Comparison of ENCODE assay signal across 8 cellular contexts in the genomic region with DNA sequence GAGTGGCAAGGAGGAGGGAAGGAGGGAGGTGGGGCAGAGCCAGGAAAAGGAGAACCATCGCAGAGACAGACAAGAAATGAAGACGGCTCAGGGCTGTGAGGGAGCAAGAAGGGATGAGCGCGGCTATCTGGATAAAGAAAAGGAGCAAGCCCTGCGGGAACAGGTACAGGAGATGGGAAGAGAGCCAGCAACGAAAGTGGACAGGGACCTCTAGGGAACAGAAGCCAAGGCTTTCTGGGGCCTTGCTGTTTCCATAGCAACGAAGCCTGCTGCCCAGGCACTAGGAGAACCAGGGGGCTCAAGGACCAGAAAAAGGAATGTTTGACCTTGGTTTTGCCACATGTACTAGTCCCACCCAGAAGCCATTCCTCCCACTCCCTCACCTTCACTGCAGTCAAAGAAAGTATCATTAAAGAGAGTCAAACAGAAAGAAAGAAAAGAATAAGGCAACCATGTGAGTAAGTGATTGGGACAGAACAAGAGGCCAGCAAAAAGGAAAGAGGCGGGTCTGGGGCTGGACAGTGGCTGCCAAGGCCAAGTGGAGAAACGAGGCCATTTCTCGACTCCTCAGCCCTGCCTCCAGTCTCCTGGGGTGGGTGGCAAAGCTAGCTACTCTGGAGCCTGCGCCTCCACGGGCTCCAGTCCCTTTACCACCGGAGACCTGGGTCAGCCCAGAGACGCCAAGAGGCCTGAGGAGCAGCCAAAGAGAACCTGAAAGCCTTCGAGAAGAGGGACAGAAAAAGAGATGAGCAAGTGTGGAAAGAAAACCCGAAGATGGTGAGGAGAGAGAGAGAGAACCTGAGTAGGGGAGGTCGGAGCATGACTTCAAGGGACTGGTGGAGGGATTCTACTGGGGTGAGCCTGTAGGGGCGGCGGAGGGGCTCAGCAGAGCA. TPM values are rescaled to one million over a fixed set of nuclear protein-coding genes. Genes with fewer than 3 reads are reported as not detected.
DNase-seq lines count a peak whose midpoint lies in the region; ATAC-seq, FAIRE-seq and TF ChIP-seq lines count a peak whose summit lies in the region.

No MANE protein-coding gene starts in this region.

- H3K27me3 ChIP-seq in neural cell (ENCODE audit: insufficient read depth, low read depth, low read length) = no peaks in the 10 kb centered on the region

- H3K9me3 ChIP-seq in A549 (no peaks in the 10 kb centered on the region), neural cell (ENCODE audit: low read length) (no peaks in the 10 kb centered on the region)

- CTCF ChIA-PET in A549 (lab: Yijun Ruan, JAX) = interaction anchor here (0.7 to 5.4 kb wide), 58 partner anchors 9 to 417 kb away, joined by 3 to 88 read pairs (median 5); a partner anchor contains a TSS

- TF ChIP-seq EP300 in A549 (IDR thresholded peaks at IDR 0.05) (no peak), Ishikawa (IDR thresholded peaks at IDR 0.05; ENCODE audit: borderline replicate concordance) (no peak), neural cell (conservative IDR thresholded peaks at IDR 0.05; ENCODE audit: poor library complexity, severe bottlenecking) (no peak)

- H3K36me3 Mint-ChIP-seq in endothelial cell (ENCODE audit: low read depth, unreplicated experiment) = peaks cover 8% of the 10 kb centered on the region

- peak in 1 of 2 experiments; percentile 25; a peak in 3 of 6 replicates for ATAC-seq in A549
- no peak for ATAC-seq in stimulated activated naive CD8-positive, alpha-beta T cell treated with anti-CD3 and anti-CD28 coated beads, Interleukin-15, amount 100 ng/mL, for 72 hours

- H3K4me3 ChIP-seq in A549 (no peak overlapping the region), neural cell (ENCODE audit: low read length) (peak overlapping the region; percentile 59)

- no peak for TF ChIP-seq POLR2A in A549 (IDR thresholded peaks at IDR 0.05; ENCODE audit: low read length)

- H3K79me2 ChIP-seq in neural cell (replicated peaks; ENCODE audit: insufficient read depth, low read length) = no peaks in the 10 kb centered on the region

- TF ChIP-seq RAD21 in A549 (conservative IDR thresholded peaks at IDR 0.05 in 1 of 2, IDR thresholded peaks at IDR 0.05 in 1 of 2) (no peak), Ishikawa (IDR thresholded peaks at IDR 0.05; ENCODE audit: low read depth) (no peak), neural cell (conservative IDR thresholded peaks at IDR 0.05) (no peak)

- FAIRE-seq in A549 (lab: Jason Lieb, UNC) = no peak
- FAIRE-seq in RCC 7860 (lab: Jason Lieb, UNC) = no peak

- no peaks in the 10 kb centered on the region for H3K9me2 ChIP-seq in neural cell (ENCODE audit: insufficient read depth, low read length)

- no peak overlapping the region for H2AFZ ChIP-seq in neural cell (ENCODE audit: low read depth, low read length)

- no peaks in the 10 kb centered on the region for H4K20me1 ChIP-seq in neural cell (ENCODE audit: insufficient read depth)

- no peak overlapping the region for H3K27ac Mint-ChIP-seq in endothelial cell (ENCODE audit: unreplicated experiment)
- H3K27ac Mint-ChIP-seq in stimulated activated naive CD8-positive, alpha-beta T cell treated with anti-CD3 and anti-CD28 coated beads, Interleukin-15, amount 100 ng/mL, for 72 hours = peak overlapping the region in 1 of 2 donors; percentile 9

- POLR2A ChIA-PET in A549 (lab: Yijun Ruan, JAX) = interaction anchor here (0.9 to 1.1 kb wide), 2 partner anchors 17 to 37 kb away, joined by 3 read pairs; no protein-coding TSS in a partner anchor

- WGBS in A549 (ENCODE audit: missing lambda C conversion rate) = 50% methylated on average over 19 of the region's 19 CpGs

- H3K27me3 Mint-ChIP-seq in endothelial cell (ENCODE audit: unreplicated experiment) = peaks cover 2% of the 10 kb centered on the region
- peaks cover 19% of the 10 kb centered on the region for H3K27me3 Mint-ChIP-seq in stimulated activated naive CD8-positive, alpha-beta T cell treated with anti-CD3 and anti-CD28 coated beads, Interleukin-15, amount 100 ng/mL, for 72 hours

- peak overlapping the region; percentile 91 for H3K4me3 Mint-ChIP-seq in endothelial cell (ENCODE audit: unreplicated experiment)
- H3K4me3 Mint-ChIP-seq in stimulated activated naive CD8-positive, alpha-beta T cell treated with anti-CD3 and anti-CD28 coated beads, Interleukin-15, amount 100 ng/mL, for 72 hours = no peak overlapping the region

- no peaks in the 10 kb centered on the region for H3F3A ChIP-seq in neural cell (ENCODE audit: insufficient read depth, low read length, poor library complexity, severe bottlenecking)

- DNase-seq in A549 (ENCODE audit: low read depth in 1 of 2, low spot score in 1 of 2) (no peak), endothelial cell (ENCODE audit: low spot score) (no peak), cortex of kidney (lab: John Stamatoyannopoulos, UW) (no peak), NCI-H345 (lab: John Stamatoyannopoulos, UW) (no peak), RCC 7860 (ENCODE audit: low spot score) (no peak)
- DNase-seq in stimulated activated naive CD8-positive, alpha-beta T cell treated with anti-CD3 and anti-CD28 coated beads, Interleukin-15, amount 100 ng/mL, for 72 hours = no peak

- peaks cover 23% of the 10 kb centered on the region for H3K4me1 Mint-ChIP-seq in endothelial cell (ENCODE audit: unreplicated experiment)
- H3K4me1 Mint-ChIP-seq in stimulated activated naive CD8-positive, alpha-beta T cell treated with anti-CD3 and anti-CD28 coated beads, Interleukin-15, amount 100 ng/mL, for 72 hours = peaks cover 25% of the 10 kb centered on the region

- H3K4me2 ChIP-seq in A549 (peak overlapping the region; percentile 54; the same call in 2 of the 3 replicates), neural cell (ENCODE audit: low read length) (no peak overlapping the region)

- no peak overlapping the region for H3K27ac ChIP-seq in A549
- H3K27ac ChIP-seq in neural cell (ENCODE audit: low read length) = peak overlapping the region; percentile 74

- peak overlapping the region; percentile 39 for H3K9ac ChIP-seq in neural cell (ENCODE audit: low read length)

- TF ChIP-seq CTCF in A549 (IDR thresholded peaks at IDR 0.05) (no peak), endothelial cell (IDR thresholded peaks at IDR 0.05; ENCODE audit: unreplicated experiment) (no peak), neural cell (IDR thresholded peaks at IDR 0.05; ENCODE audit: poor library complexity, severe bottlenecking) (no peak)

- no peaks in the 10 kb centered on the region for H3K36me3 ChIP-seq in neural cell (ENCODE audit: insufficient read depth, low read length)

- no peaks in the 10 kb centered on the region for H3K9me3 Mint-ChIP-seq in endothelial cell (ENCODE audit: unreplicated experiment)
- H3K9me3 Mint-ChIP-seq in stimulated activated naive CD8-positive, alpha-beta T cell treated with anti-CD3 and anti-CD28 coated beads, Interleukin-15, amount 100 ng/mL, for 72 hours = no peaks in the 10 kb centered on the region

- H3K4me1 ChIP-seq in A549 = no peaks in the 10 kb centered on the region

TF ChIP-seq in A549, 52 proteins besides CTCF, POLR2A, EP300 and RAD21 (continues in another document):
- TF ChIP-seq, protein P1, sequence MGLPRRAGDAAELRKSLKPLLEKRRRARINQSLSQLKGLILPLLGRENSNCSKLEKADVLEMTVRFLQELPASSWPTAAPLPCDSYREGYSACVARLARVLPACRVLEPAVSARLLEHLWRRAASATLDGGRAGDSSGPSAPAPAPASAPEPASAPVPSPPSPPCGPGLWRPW (IDR thresholded peaks at IDR 0.05) = no peak
- TF ChIP-seq NPAS2 (CRISPR knock-in tag; IDR thresholded peaks at IDR 0.05; ENCODE audit: borderline replicate concordance) (no peak), HEYL (CRISPR knock-in tag; IDR thresholded peaks at IDR 0.05) (no peak), EHMT2 (IDR thresholded peaks at IDR 0.05; ENCODE audit: low read depth) (no peak), MYC (IDR thresholded peaks at IDR 0.05; ENCODE audit: borderline replicate concordance, low read length) (no peak)

TF ChIP-seq in Ishikawa, 13 proteins besides CTCF, POLR2A, EP300 and RAD21:
- peak; percentile 93; the same call in 1 of the 2 replicates for TF ChIP-seq ZBTB7A (IDR thresholded peaks at IDR 0.05; ENCODE audit: low read depth)
- TF ChIP-seq FOXM1 (IDR thresholded peaks at IDR 0.05; ENCODE audit: borderline replicate concordance, low read depth) = no peak

RNA-seq across cellular contexts. Expression of a gene that starts 35.1 kb away (rescaled TPM):
- polyA plus RNA-seq in A549 (2011; rRNA removed) (not detected in 2 replicates), A549 (2017; fragmentation: RNase III; extraction: RNeasy Plus Mini Kit Qiagen cat#74134 plus additional on column Dnase treatment) (0.04 to 0.17 TPM (median 0.07 TPM) in 3 replicates), neural cell (68.0 and 99.8 TPM in 2 replicates)
- 0.06 and 0.11 TPM in 2 replicates for polyA plus RNA-seq in A549 (2012; cell fraction: cytosol; rRNA removed)
- polyA plus RNA-seq in A549 (2012; cell fraction: nucleus; rRNA removed) = 0.01 and 0.02 TPM in 2 replicates
- not detected in 2 replicates for polyA minus RNA-seq in A549 (2011; rRNA and poly(A)+ RNA removed)
- 11.5 TPM for total RNA-seq in endothelial cell (ENCODE audit: unreplicated experiment)
- polyA minus RNA-seq in neural cell = 279 and 325 TPM in 2 replicates

RNA-seq across cellular contexts. Expression of a gene that starts 56.1 kb away (rescaled TPM):
- polyA plus RNA-seq in A549 (2011; rRNA removed) = 0.88 and 0.95 TPM in 2 replicates
- polyA plus RNA-seq in A549 (2012; cell fraction: cytosol; rRNA removed) = 1.3 and 1.8 TPM in 2 replicates
- polyA plus RNA-seq in A549 (2012; cell fraction: nucleus; rRNA removed) = 2.3 and 3.0 TPM in 2 replicates
- polyA plus RNA-seq in A549 (2017; fragmentation: RNase III; extraction: RNeasy Plus Mini Kit Qiagen cat#74134 plus additional on column Dnase treatment) = 0.89 to 1.1 TPM (median 0.94 TPM) in 3 replicates
- polyA minus RNA-seq in A549 (2011; rRNA and poly(A)+ RNA removed) = 1.5 and 1.9 TPM in 2 replicates
- 139 TPM for total RNA-seq in endothelial cell (ENCODE audit: unreplicated experiment)
- polyA plus RNA-seq in neural cell = 4.5 and 13.9 TPM in 2 replicates
- polyA minus RNA-seq in neural cell = 2.9 and 4.4 TPM in 2 replicates

Comparison
In these comparisons a context has a peak if more than half of its experiments do, and no peak if none do; other contexts are left out.
1. RNA of a gene that starts 35.1 kb away (polyA plus RNA-seq): 68.0 to 99.8 TPM in neural cell; 0.01 to 0.17 TPM in A549; every median in the first group is over 10 times any median in the second.